Comparison of ENCODE assay signal across 8 cellular contexts in genomic region chr4:129344058-129344457, GRCh38.
A peak's percentile ranks its signal among the peaks of the same experiment; 100 is the strongest.
DNase-seq lines count a peak whose midpoint lies in the region; ATAC-seq, FAIRE-seq and TF ChIP-seq lines count a peak whose summit lies in the region.

No MANE protein-coding gene starts in this region.

- peak; percentile 71 for ATAC-seq in GM18873 (IDR thresholded peaks at IDR 0.05; ENCODE audit: low FRiP score, unreplicated experiment)
- ATAC-seq in HG03196 (IDR thresholded peaks at IDR 0.05; ENCODE audit: unreplicated experiment): no peak
- ATAC-seq in HG03439 (IDR thresholded peaks at IDR 0.05; ENCODE audit: unreplicated experiment): no peak
- no peak for ATAC-seq in HG02588 (IDR thresholded peaks at IDR 0.05; ENCODE audit: unreplicated experiment)

- no peak overlapping the region for H3K9ac ChIP-seq in MM.1S (ENCODE audit: low read length)
- H3K9ac ChIP-seq in adipocyte (ENCODE audit: low read length): no peak overlapping the region
- no peak overlapping the region for H3K9ac ChIP-seq in kidney (ENCODE audit: low read length in 2 of 2)

- FAIRE-seq in kidney (lab: Jason Lieb, UNC): peak; percentile 87

- peak overlapping the region; percentile 53; the same call in 1 of the 2 replicates for H3K4me2 ChIP-seq in MM.1S (ENCODE audit: low read depth, low read length)

- H3K4me1 ChIP-seq in MM.1S (ENCODE audit: low read length) (no peaks in the 10 kb centered on the region), adipocyte (ENCODE audit: control insufficient read depth, insufficient read depth, low read length) (peaks cover 30% of the 10 kb centered on the region), kidney (ENCODE audit: control insufficient read depth in 1 of 2, insufficient read depth in 1 of 2, low read depth in 1 of 2, low read length in 2 of 2) (no peaks in the 10 kb centered on the region)

- DNase-seq in COLO829 (ENCODE audit: low spot score): peak; percentile 58
- DNase-seq in MM.1S: peak; percentile 60
- peak; percentile 59 for DNase-seq in adipocyte (ENCODE audit: low read depth)
- no peak for DNase-seq in kidney

- no peak overlapping the region for H2AFZ ChIP-seq in MM.1S (ENCODE audit: low read length)

- no peaks in the 10 kb centered on the region for H3K9me3 ChIP-seq in MM.1S (replicated peaks; ENCODE audit: insufficient read depth, low read length)
- no peaks in the 10 kb centered on the region for H3K9me3 ChIP-seq in adipocyte (ENCODE audit: control insufficient read depth, low read length)
- no peaks in the 10 kb centered on the region for H3K9me3 ChIP-seq in kidney (ENCODE audit: control insufficient read depth in 1 of 2, low read length in 2 of 2)

- H3K27ac ChIP-seq in MM.1S (ENCODE audit: low read length): no peak overlapping the region
- no peak overlapping the region for H3K27ac ChIP-seq in kidney (ENCODE audit: low read depth in 2 of 2, low read length in 2 of 2)

- H3F3A ChIP-seq in MM.1S (ENCODE audit: insufficient read depth, low read length): no peaks in the 10 kb centered on the region

- intact Hi-C loops in kidney (cut with DNase I): no loop called here

- H4K20me1 ChIP-seq in MM.1S (ENCODE audit: insufficient read depth, low read length): no peaks in the 10 kb centered on the region

- no peaks in the 10 kb centered on the region for H3K9me2 ChIP-seq in MM.1S (replicated peaks; ENCODE audit: insufficient read depth, low read length)

- H3K36me3 ChIP-seq in MM.1S (replicated peaks; ENCODE audit: insufficient read depth, low read length) (no peaks in the 10 kb centered on the region), adipocyte (ENCODE audit: control insufficient read depth, insufficient read depth, low read length, severe bottlenecking) (no peaks in the 10 kb centered on the region), kidney (ENCODE audit: control insufficient read depth in 1 of 2, insufficient read depth in 2 of 2, low read length in 2 of 2) (no peaks in the 10 kb centered on the region)

- H3K27me3 ChIP-seq in MM.1S (replicated peaks; ENCODE audit: insufficient read depth, low read length): no peaks in the 10 kb centered on the region
- no peaks in the 10 kb centered on the region for H3K27me3 ChIP-seq in adipocyte (replicated peaks; ENCODE audit: control insufficient read depth, insufficient read depth, low read length)

- TF ChIP-seq CTCF in MM.1S (IDR thresholded peaks at IDR 0.05; ENCODE audit: low read length): peak; percentile 76
- peak; percentile 44 for TF ChIP-seq CTCF in kidney (IDR thresholded peaks at IDR 0.05; ENCODE audit: borderline replicate concordance, extremely low read depth, insufficient read depth)

- no peaks in the 10 kb centered on the region for H3K79me2 ChIP-seq in MM.1S (ENCODE audit: low read length)

- H3K4me3 ChIP-seq in MM.1S (ENCODE audit: low read length) (no peak overlapping the region), adipocyte (ENCODE audit: low read length) (peak overlapping the region; percentile 40), kidney (ENCODE audit: low read length in 2 of 2) (no peak overlapping the region)
